Comparison of ENCODE assay signal across 1 cellular context in the genomic region with DNA sequence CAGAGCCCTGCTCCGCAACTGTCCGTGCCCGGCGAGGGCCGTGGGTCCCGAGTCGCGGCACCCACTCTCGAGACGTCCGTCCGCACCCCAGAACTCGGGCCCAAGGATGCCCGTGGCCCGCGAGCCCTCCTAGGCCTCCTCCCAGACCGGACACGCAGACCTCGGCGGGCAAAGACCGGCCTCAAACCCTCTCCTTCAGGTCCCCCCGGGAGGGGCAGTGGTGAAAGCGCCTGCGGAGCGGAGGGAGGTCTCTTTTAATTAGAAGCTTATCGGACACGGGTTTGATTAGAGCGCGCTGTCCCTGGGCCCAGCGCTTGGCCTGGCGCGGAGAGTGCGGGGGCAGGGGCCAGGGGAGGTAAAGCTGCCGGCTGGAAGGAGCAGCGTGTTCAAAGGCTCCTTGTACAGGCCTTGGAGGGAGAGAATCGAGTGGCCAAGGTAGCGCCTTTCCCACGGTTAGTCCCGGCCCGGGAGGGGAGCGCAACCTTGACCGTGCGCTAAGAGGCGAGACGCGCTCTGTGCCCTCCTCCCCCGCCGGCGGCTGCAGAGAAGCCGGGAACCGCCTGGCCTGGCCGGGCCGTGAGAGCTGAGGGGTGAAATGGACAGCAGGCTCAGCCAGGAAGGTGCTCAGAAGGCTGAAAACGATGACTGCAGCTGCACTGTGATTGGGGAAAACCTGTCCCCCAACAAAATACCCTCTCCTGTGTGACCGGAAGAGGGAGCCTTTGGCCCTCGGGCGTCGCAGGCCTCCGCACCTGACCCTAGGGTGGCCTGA.
A peak's percentile ranks its signal among the peaks of the same experiment; 100 is the strongest.
TF ChIP-seq lines count a peak whose summit lies in the region.

No MANE protein-coding gene starts in this region.

TF ChIP-seq in GM23338, 12 proteins besides CTCF, POLR2A, EP300 and RAD21 (continued from another document):
- TF ChIP-seq, protein P1, sequence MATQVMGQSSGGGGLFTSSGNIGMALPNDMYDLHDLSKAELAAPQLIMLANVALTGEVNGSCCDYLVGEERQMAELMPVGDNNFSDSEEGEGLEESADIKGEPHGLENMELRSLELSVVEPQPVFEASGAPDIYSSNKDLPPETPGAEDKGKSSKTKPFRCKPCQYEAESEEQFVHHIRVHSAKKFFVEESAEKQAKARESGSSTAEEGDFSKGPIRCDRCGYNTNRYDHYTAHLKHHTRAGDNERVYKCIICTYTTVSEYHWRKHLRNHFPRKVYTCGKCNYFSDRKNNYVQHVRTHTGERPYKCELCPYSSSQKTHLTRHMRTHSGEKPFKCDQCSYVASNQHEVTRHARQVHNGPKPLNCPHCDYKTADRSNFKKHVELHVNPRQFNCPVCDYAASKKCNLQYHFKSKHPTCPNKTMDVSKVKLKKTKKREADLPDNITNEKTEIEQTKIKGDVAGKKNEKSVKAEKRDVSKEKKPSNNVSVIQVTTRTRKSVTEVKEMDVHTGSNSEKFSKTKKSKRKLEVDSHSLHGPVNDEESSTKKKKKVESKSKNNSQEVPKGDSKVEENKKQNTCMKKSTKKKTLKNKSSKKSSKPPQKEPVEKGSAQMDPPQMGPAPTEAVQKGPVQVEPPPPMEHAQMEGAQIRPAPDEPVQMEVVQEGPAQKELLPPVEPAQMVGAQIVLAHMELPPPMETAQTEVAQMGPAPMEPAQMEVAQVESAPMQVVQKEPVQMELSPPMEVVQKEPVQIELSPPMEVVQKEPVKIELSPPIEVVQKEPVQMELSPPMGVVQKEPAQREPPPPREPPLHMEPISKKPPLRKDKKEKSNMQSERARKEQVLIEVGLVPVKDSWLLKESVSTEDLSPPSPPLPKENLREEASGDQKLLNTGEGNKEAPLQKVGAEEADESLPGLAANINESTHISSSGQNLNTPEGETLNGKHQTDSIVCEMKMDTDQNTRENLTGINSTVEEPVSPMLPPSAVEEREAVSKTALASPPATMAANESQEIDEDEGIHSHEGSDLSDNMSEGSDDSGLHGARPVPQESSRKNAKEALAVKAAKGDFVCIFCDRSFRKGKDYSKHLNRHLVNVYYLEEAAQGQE (IDR thresholded peaks at IDR 0.05; ENCODE audit: unreplicated experiment), result no peak
- peak; percentile 63 for TF ChIP-seq EZH2phosphoT487 (IDR thresholded peaks at IDR 0.05; ENCODE audit: unreplicated experiment)
- TF ChIP-seq ZNF114 (CRISPR knock-in tag; IDR thresholded peaks at IDR 0.05), result no peak
